Comparison of ENCODE assay signal across 20 cellular contexts in genomic region chr5:150400020-150400326, GRCh38. TPM values are rescaled to one million over a fixed set of nuclear protein-coding genes. Genes with fewer than 3 reads are reported as not detected.
DNase-seq lines count a peak whose midpoint lies in the region; ATAC-seq and TF ChIP-seq lines count a peak whose summit lies in the region.
"Had no signal": no experiment of that assay in that cellular context is flagged by ENCODE, and none has a peak within 500 bp of the region (broad histone marks: within the 10 kb centered on the region; RNA-seq: fewer than 3 reads in every experiment).

No MANE protein-coding gene starts in this region.

- ATAC-seq in T-helper 17 cell, result peak; percentile 8
- ATAC-seq in right lobe of liver, result no peak

- DNase-seq in T-helper 1 cell, result no peak
- DNase-seq in T-helper 17 cell, result no peak
- no peak for DNase-seq in mesothelial cell of epicardium (ENCODE audit: low spot score in 2 of 2, unreplicated experiment in 2 of 2)
- no peak for DNase-seq in coronary artery (ENCODE audit: low spot score)
- no peak for DNase-seq in right lobe of liver
- no peak for DNase-seq in SKM-1 (lab: John Stamatoyannopoulos, UW; ENCODE audit: unreplicated experiment)
- DNase-seq: dorsolateral prefrontal cortex, glutamatergic neuron, left ventricle myocardium inferior, MV-4-11, NCI-H2029, NCI-H510A treated with DMSO at 0.1 percent for 48 hours, SHP77 had no signal

- H3K9me3 ChIP-seq in T-helper 17 cell (ENCODE audit: control insufficient read depth, low read length, poor library complexity, severe bottlenecking) (no peaks in the 10 kb centered on the region), right lobe of liver (no peaks in the 10 kb centered on the region)
- H3K9me3 ChIP-seq: left ventricle myocardium inferior had no signal

- TF ChIP-seq CTCF in mesothelial cell of epicardium (IDR thresholded peaks at IDR 0.05; ENCODE audit: unreplicated experiment) (no peak), coronary artery (IDR thresholded peaks at IDR 0.05) (no peak), right lobe of liver (IDR thresholded peaks at IDR 0.05) (no peak)

- peak overlapping the region; percentile 11 for H3K27ac Mint-ChIP-seq in T-helper 1 cell treated with Interleukin-12 subunit alpha and Interleukin-12 subunit beta and Interleukin-4 antibody, amounts not matched to agents 30 μg/mL and 1 μg/mL, for 36 hours
- H3K27ac Mint-ChIP-seq in T-helper 17 cell (peak overlapping the region; percentile 92), mesothelial cell of epicardium (peak overlapping the region; percentile 71)

- intact Hi-C loops in right lobe of liver (cut with DNase I), result no loop called here

- H3K4me1 Mint-ChIP-seq in T-helper 1 cell treated with Interleukin-12 subunit alpha and Interleukin-12 subunit beta and Interleukin-4 antibody, amounts not matched to agents 30 μg/mL and 1 μg/mL, for 36 hours (ENCODE audit: low read depth), result peaks cover 4% of the 10 kb centered on the region
- H3K4me1 Mint-ChIP-seq in T-helper 17 cell, result peaks cover 19% of the 10 kb centered on the region
- H3K4me1 Mint-ChIP-seq in mesothelial cell of epicardium, result no peaks in the 10 kb centered on the region

- 93% methylated on average over 6 of the region's 7 CpGs for WGBS in right lobe of liver (ENCODE audit: insufficient coverage, low coverage, low lambda C conversion rate, missing lambda C conversion rate)

- no peak overlapping the region for H3K4me3 Mint-ChIP-seq in T-helper 1 cell treated with Interleukin-12 subunit alpha and Interleukin-12 subunit beta and Interleukin-4 antibody, amounts not matched to agents 30 μg/mL and 1 μg/mL, for 36 hours
- peak overlapping the region; percentile 49 for H3K4me3 Mint-ChIP-seq in T-helper 17 cell
- no peak overlapping the region for H3K4me3 Mint-ChIP-seq in mesothelial cell of epicardium
- H3K4me3 Mint-ChIP-seq: activated naive CD8-positive, alpha-beta T cell; T-helper 2 cell treated with Interferon-gamma antibody and Interleukin-4, amounts not matched to agents 5 μg/mL and 100 μg/mL, for 36 hours had no signal

- H3K27me3 ChIP-seq in right lobe of liver, result no peaks in the 10 kb centered on the region
- H3K27me3 ChIP-seq: dorsolateral prefrontal cortex had no signal

- H3K36me3 Mint-ChIP-seq in T-helper 1 cell treated with Interleukin-12 subunit alpha and Interleukin-12 subunit beta and Interleukin-4 antibody, amounts not matched to agents 30 μg/mL and 1 μg/mL, for 36 hours (ENCODE audit: low read depth), result peaks cover 53% of the 10 kb centered on the region
- H3K36me3 Mint-ChIP-seq in T-helper 17 cell (ENCODE audit: low read depth) (peaks cover 25% of the 10 kb centered on the region), mesothelial cell of epicardium (peaks cover 34% of the 10 kb centered on the region)
- H3K36me3 Mint-ChIP-seq: activated naive CD8-positive, alpha-beta T cell had no signal

- TF ChIP-seq POLR2A in GM15510 (IDR thresholded peaks at IDR 0.05; ENCODE audit: borderline replicate concordance, extremely low read depth, insufficient read length) (peak; percentile 10), right lobe of liver (IDR thresholded peaks at IDR 0.05) (no peak)

- H3K27me3 Mint-ChIP-seq in T-helper 1 cell treated with Interleukin-12 subunit alpha and Interleukin-12 subunit beta and Interleukin-4 antibody, amounts not matched to agents 30 μg/mL and 1 μg/mL, for 36 hours (ENCODE audit: low read depth), result no peaks in the 10 kb centered on the region
- H3K27me3 Mint-ChIP-seq in T-helper 17 cell (no peaks in the 10 kb centered on the region), mesothelial cell of epicardium (ENCODE audit: low read depth) (no peaks in the 10 kb centered on the region)
- H3K27me3 Mint-ChIP-seq: activated naive CD8-positive, alpha-beta T cell had no signal

- peaks cover 0 to 16% (median 4%) of the 10 kb centered on the region in 4 donors for H3K36me3 ChIP-seq in right lobe of liver

- no peaks in the 10 kb centered on the region for H3K9me3 Mint-ChIP-seq in T-helper 1 cell treated with Interleukin-12 subunit alpha and Interleukin-12 subunit beta and Interleukin-4 antibody, amounts not matched to agents 30 μg/mL and 1 μg/mL, for 36 hours
- no peaks in the 10 kb centered on the region for H3K9me3 Mint-ChIP-seq in mesothelial cell of epicardium
- H3K9me3 Mint-ChIP-seq: T-helper 2 cell treated with Interferon-gamma antibody and Interleukin-4, amounts not matched to agents 5 μg/mL and 100 μg/mL, for 36 hours had no signal

- no peak overlapping the region for H3K27ac ChIP-seq in coronary artery
- H3K27ac ChIP-seq in right lobe of liver, result no peak overlapping the region
- H3K27ac ChIP-seq: 22Rv1, left ventricle myocardium inferior had no signal

- no peak overlapping the region for H3K4me3 ChIP-seq in coronary artery
- H3K4me3 ChIP-seq in right lobe of liver, result no peak overlapping the region
- H3K4me3 ChIP-seq: dorsolateral prefrontal cortex, K562, left ventricle myocardium inferior had no signal

- H3K4me1 ChIP-seq in right lobe of liver, result no peaks in the 10 kb centered on the region

RNA-seq across cellular contexts. Expression of gene CD74, which starts 12.7 kb away (rescaled TPM):
- total RNA-seq in T-helper 17 cell (100 to 1,000 TPM; 477 to 721 TPM), mesothelial cell of epicardium (16.1 to 17.1 TPM (median 16.9 TPM) in 3 replicates), right lobe of liver (100 to 1,000 TPM in 5 of 6 experiments, 10 to 100 TPM in 1; 68.4 to 549 (median 211) TPM)
- total RNA-seq: Daoy had no signal

RNA-seq across cellular contexts. Expression of gene TCOF1, which starts 42.5 kb away (rescaled TPM):
- total RNA-seq in T-helper 17 cell (10 to 100 TPM; 49.2 to 57.3 TPM), mesothelial cell of epicardium (53.7 to 58.8 TPM (median 55.7 TPM) in 3 replicates), right lobe of liver (10 to 100 TPM in 2 of 6 experiments, 1 to 10 TPM in 4; 6.7 to 12.0 (median 8.9) TPM)

RNA-seq across cellular contexts. Expression of gene RPS14, which starts 49.6 kb away (rescaled TPM):
- 1,000 to 10,000 TPM; 3,455 to 4,953 TPM for total RNA-seq in T-helper 17 cell
- total RNA-seq in mesothelial cell of epicardium, result 2,586 to 2,705 TPM (median 2,627 TPM) in 3 replicates
- total RNA-seq in right lobe of liver, result 100 to 1,000 TPM; 573 to 800 (median 663) TPM

Comparison
In these comparisons a context has a peak if more than half of its experiments do, and no peak if none do; other contexts are left out.
1. H3K27ac Mint-ChIP-seq: peak in every context shown above with its lines; median percentile 92 in T-helper 17 cell; 71 in mesothelial cell of epicardium; 11 in T-helper 1 cell treated with Interleukin-12 subunit alpha and Interleukin-12 subunit beta and Interleukin-4 antibody, amounts not matched to agents 30 μg/mL and 1 μg/mL, for 36 hours.